13 cellular contexts compared by ENCODE assay signal in genomic region chr15:70792171-70792573, GRCh38. TPM values are rescaled to one million over a fixed set of nuclear protein-coding genes. Genes with fewer than 3 reads are reported as not detected.
DNase-seq lines count a peak whose midpoint lies in the region; ATAC-seq, FAIRE-seq and TF ChIP-seq lines count a peak whose summit lies in the region.
"Had no signal": no experiment of that assay in that cellular context is flagged by ENCODE, and none has a peak within 500 bp of the region (broad histone marks: within the 10 kb centered on the region; RNA-seq: fewer than 3 reads in every experiment).

No MANE protein-coding gene starts in this region.

- H3K27me3 Mint-ChIP-seq in glutamatergic neuron (ENCODE audit: unreplicated experiment), result no peaks in the 10 kb centered on the region

- dilution Hi-C loops in IMR-90 (cut with HindIII; ENCODE audit: low sequenced_read_pairs, unreplicated experiment), result no loop called here

- H3K23ac ChIP-seq in IMR-90 (ENCODE audit: low read depth, low read length), result peak overlapping the region; percentile 98

- no CpG with 5 or more reads among the region's 2 CpGs for WGBS in IMR-90 (ENCODE audit: extremely low coverage in 2 of 2, insufficient read length in 1 of 2), 2 experiments
- WGBS in pancreas, 2 donors, result 65 to 68% methylated on average over 2 of the region's 2 CpGs

- intact Hi-C loops in IMR-90 (cut with micrococcal nuclease), result no loop called here
- intact Hi-C loops in pancreas (cut with DNase I), result no loop called here

- peak overlapping the region; percentile 97 for H2BK5ac ChIP-seq in IMR-90 (ENCODE audit: low read depth, low read length, poor library complexity, severe bottlenecking)

- H2BK20ac ChIP-seq in IMR-90 (ENCODE audit: low read depth, low read length), result peak overlapping the region; percentile 100

- BruUV-seq in IMR-90 (replicated peaks; lab: Mats Ljungman, UMichigan), result no TSS peak

- peak overlapping the region; percentile 96 for H4K5ac ChIP-seq in IMR-90 (ENCODE audit: low read depth, low read length)

- H3K4me2 ChIP-seq in IMR-90 (ENCODE audit: low read depth, low read length), result peak overlapping the region; percentile 30; the same call in 1 of the 2 replicates

- no peak for TF ChIP-seq CTCF in IMR-90 (conservative IDR thresholded peaks at IDR 0.05; ENCODE audit: low read depth, low read length)
- TF ChIP-seq CTCF in foreskin keratinocyte (conservative IDR thresholded peaks at IDR 0.05), result no peak
- no peak for TF ChIP-seq CTCF in glutamatergic neuron (IDR thresholded peaks at IDR 0.05; ENCODE audit: partially characterized antibody, unreplicated experiment)
- TF ChIP-seq CTCF in pancreas (IDR thresholded peaks at IDR 0.05), result no peak

- H3K9me3 ChIP-seq in IMR-90 (ENCODE audit: control insufficient read depth, insufficient read depth, low read length) (no peaks in the 10 kb centered on the region), pancreas (no peaks in the 10 kb centered on the region)
- H3K9me3 ChIP-seq: lower lobe of right lung, MG63, transverse colon had no signal

- H3K4me3 ChIP-seq in IMR-90 (ENCODE audit: insufficient read depth, low read depth, low read length), result no peak overlapping the region
- H3K4me3 ChIP-seq in pancreas, result no peak overlapping the region
- H3K4me3 ChIP-seq: lower lobe of right lung, MG63, transverse colon had no signal

- H3K9me1 ChIP-seq in IMR-90 (ENCODE audit: insufficient read depth, low read length), result peaks cover 43% of the 10 kb centered on the region

- peak overlapping the region; percentile 86 for H2AK9ac ChIP-seq in IMR-90 (replicated peaks; ENCODE audit: low read depth, low read length, poor library complexity)

- H3K18ac ChIP-seq in IMR-90 (ENCODE audit: low read depth, low read length), result peak overlapping the region; percentile 94

- TF ChIP-seq RAD21 in IMR-90 (IDR thresholded peaks at IDR 0.05; ENCODE audit: low read length), result no peak

- H3K27ac ChIP-seq in IMR-90 (ENCODE audit: insufficient read depth, low read length), result peak overlapping the region; percentile 60
- H3K27ac ChIP-seq in foreskin keratinocyte, result no peak overlapping the region
- H3K27ac ChIP-seq in pancreas, result no peak overlapping the region
- H3K27ac ChIP-seq: lower lobe of right lung, transverse colon had no signal

- no peaks in the 10 kb centered on the region for H3K36me3 Mint-ChIP-seq in glutamatergic neuron (ENCODE audit: unreplicated experiment)
- H3K36me3 Mint-ChIP-seq: activated naive CD8-positive, alpha-beta T cell treated with anti-CD3 and anti-CD28 coated beads for 36 hours had no signal

- H3K27me3 ChIP-seq in IMR-90 (ENCODE audit: control insufficient read depth, insufficient read depth, low read length) (no peaks in the 10 kb centered on the region), foreskin keratinocyte (no peaks in the 10 kb centered on the region), pancreas (no peaks in the 10 kb centered on the region)
- H3K27me3 ChIP-seq: MG63 had no signal

- peak overlapping the region; percentile 92 to 95 for H4K8ac ChIP-seq in IMR-90 (ENCODE audit: low read depth in 2 of 2, low read length in 2 of 2)

- TF ChIP-seq POLR2A in IMR-90 (IDR thresholded peaks at IDR 0.05; ENCODE audit: low read depth, low read length), result no peak; the same call in 1 of the 2 replicates

- POLR2A ChIA-PET in IMR-90 (lab: Charles Lee; ENCODE audit: unreplicated experiment), result no interaction called here

- H3K4me1 Mint-ChIP-seq in glutamatergic neuron (ENCODE audit: low read depth, unreplicated experiment), result no peaks in the 10 kb centered on the region
- H3K4me1 Mint-ChIP-seq: activated naive CD8-positive, alpha-beta T cell treated with anti-CD3 and anti-CD28 coated beads for 36 hours had no signal

- H3K27ac Mint-ChIP-seq in glutamatergic neuron (ENCODE audit: unreplicated experiment), result no peak overlapping the region
- H3K27ac Mint-ChIP-seq: activated naive CD8-positive, alpha-beta T cell treated with anti-CD3 and anti-CD28 coated beads for 36 hours had no signal

- peak overlapping the region; percentile 99 for H2BK120ac ChIP-seq in IMR-90 (ENCODE audit: low read depth, low read length)

- no peaks in the 10 kb centered on the region for H3K9me3 Mint-ChIP-seq in glutamatergic neuron (ENCODE audit: unreplicated experiment)
- H3K9me3 Mint-ChIP-seq: activated naive CD8-positive, alpha-beta T cell treated with anti-CD3 and anti-CD28 coated beads for 36 hours had no signal

- H3K4me1 ChIP-seq in IMR-90 (ENCODE audit: control insufficient read depth, insufficient read depth, low read length), result peaks cover 46% of the 10 kb centered on the region
- peaks cover 29% of the 10 kb centered on the region for H3K4me1 ChIP-seq in foreskin keratinocyte
- H3K4me1 ChIP-seq in pancreas, result no peaks in the 10 kb centered on the region
- H3K4me1 ChIP-seq: lower lobe of right lung had no signal

- DNase-seq in ACHN, result peak; percentile 89
- peak; percentile 87 for DNase-seq in IMR-90
- DNase-seq in amniotic epithelial cell (ENCODE audit: low read depth), result peak; percentile 71
- DNase-seq in foreskin keratinocyte, result peak in 1 of 2 donors; percentile 57
- DNase-seq in glutamatergic neuron, result no peak
- no peak for DNase-seq in SKM-1 (lab: John Stamatoyannopoulos, UW; ENCODE audit: unreplicated experiment)
- DNase-seq in pancreas, result no peak
- DNase-seq: activated naive CD8-positive, alpha-beta T cell treated with anti-CD3 and anti-CD28 coated beads for 36 hours; lower lobe of right lung; MG63; occipital lobe; transverse colon had no signal

- ATAC-seq in IMR-90 (ENCODE audit: low read depth) (peak; percentile 22), foreskin keratinocyte (peak; percentile 36), pancreas (no peak), GM21737 (IDR thresholded peaks at IDR 0.05; ENCODE audit: unreplicated experiment) (no peak)
- ATAC-seq: lower lobe of right lung had no signal

- peak overlapping the region; percentile 54 for H2AFZ ChIP-seq in IMR-90 (replicated peaks; ENCODE audit: low read length, poor library complexity)

- H3K14ac ChIP-seq in IMR-90 (replicated peaks; ENCODE audit: low read depth, low read length), result peak overlapping the region; percentile 86

- H3K36me3 ChIP-seq in IMR-90 (ENCODE audit: control insufficient read depth, insufficient read depth, low read length) (no peaks in the 10 kb centered on the region), pancreas (no peaks in the 10 kb centered on the region)
- H3K36me3 ChIP-seq: lower lobe of right lung, MG63, transverse colon had no signal

- FAIRE-seq in pancreas (lab: Jason Lieb, UNC), result no peak

- CTCF ChIA-PET in IMR-90 (lab: Yijun Ruan, JAX), result interaction anchor here (0.6 kb wide), 1 partner anchor 42 kb away, joined by 3 read pairs; no protein-coding TSS in a partner anchor

- H3K4ac ChIP-seq in IMR-90 (ENCODE audit: low read depth, low read length), result peak overlapping the region; percentile 98

- H3K79me1 ChIP-seq in IMR-90 (ENCODE audit: low read depth in 1 of 2, low read length in 2 of 2), result peaks cover 19 to 61% of the 10 kb centered on the region in 2 experiments

- peak overlapping the region; percentile 96 for H4K91ac ChIP-seq in IMR-90 (ENCODE audit: insufficient read depth, low read depth, low read length)

- no peak overlapping the region for H3K4me3 Mint-ChIP-seq in glutamatergic neuron (ENCODE audit: unreplicated experiment)
- H3K4me3 Mint-ChIP-seq: activated naive CD8-positive, alpha-beta T cell treated with anti-CD3 and anti-CD28 coated beads for 36 hours had no signal

- H3K9ac ChIP-seq in IMR-90 (ENCODE audit: low read depth, low read length), result no peak overlapping the region

- peak overlapping the region; percentile 82 for H3K56ac ChIP-seq in IMR-90 (ENCODE audit: extremely low read depth, insufficient read depth, low read length)

- in situ Hi-C loops in ACHN (cut with HindIII; ENCODE audit: low pct_ligation_motif_present, low pct_unique_long_range_greater_than_20kb, low sequenced_read_pairs) (no loop called here), IMR-90 (cut with MboI; ENCODE audit: low sequenced_read_pairs) (no loop called here)

- H4K20me1 ChIP-seq in IMR-90 (ENCODE audit: insufficient read depth, low read length), result no peaks in the 10 kb centered on the region

- peak overlapping the region; percentile 95 for H2BK15ac ChIP-seq in IMR-90 (ENCODE audit: low read depth, low read length)

- peak overlapping the region; percentile 98 for H2AK5ac ChIP-seq in IMR-90 (ENCODE audit: low read depth, low read length)

TF ChIP-seq in IMR-90, 13 proteins besides CTCF, POLR2A, EP300 and RAD21:
- TF ChIP-seq FOS (IDR thresholded peaks at IDR 0.05; ENCODE audit: low read depth, low read length), result peak; percentile 37; the same call in 1 of the 2 replicates
- no peak for TF ChIP-seq RCOR1 (IDR thresholded peaks at IDR 0.05; ENCODE audit: insufficient replicate concordance, low read length)
- TF ChIP-seq NFE2L2 (IDR thresholded peaks at IDR 0.05; ENCODE audit: low read depth, low read length), result 0 out of 2 replicates have a peak, but pooled peaks have one; percentile 12
- peak; percentile 25; the same call in 1 of the 2 replicates for TF ChIP-seq BHLHE40 (IDR thresholded peaks at IDR 0.05; ENCODE audit: low read depth, low read length)

RNA-seq across cellular contexts. Expression of gene UACA, which starts 28.8 kb away (rescaled TPM):
- total RNA-seq in IMR-90 (2012; rRNA removed), result 505 and 507 TPM in 2 replicates
- 127 and 156 TPM in 2 replicates for polyA plus RNA-seq in IMR-90 (2012; rRNA removed)
- 34.2 and 47.8 TPM in 2 replicates for polyA plus RNA-seq in IMR-90 (2012; cell fraction: cytosol; rRNA removed)
- polyA plus RNA-seq in IMR-90 (2012; cell fraction: nucleus; rRNA removed; ENCODE audit: low replicate concordance), result 121 and 277 TPM in 2 replicates
- total RNA-seq in foreskin keratinocyte, result 45.8 and 46.1 TPM in 2 replicates
- 28.6 and 29.0 TPM in 2 replicates for polyA plus RNA-seq in foreskin keratinocyte
- 5.2 TPM for total RNA-seq in glutamatergic neuron (ENCODE audit: unreplicated experiment)
- 10 to 100 TPM; 15.4 to 29.5 (median 19.7) TPM for total RNA-seq in pancreas
- polyA plus RNA-seq in pancreas, result 10 to 100 TPM; 24.0 to 39.5 TPM

Comparison
In these comparisons a context has a peak if more than half of its experiments do, and no peak if none do; other contexts are left out.
1. DNase-seq: peak in ACHN (single experiment), IMR-90 (single experiment) and amniotic epithelial cell (single experiment); none in glutamatergic neuron (single experiment), SKM-1 (single experiment) and pancreas (0 of 6).
2. ATAC-seq: peak in IMR-90 (single experiment) and foreskin keratinocyte (single experiment); none in pancreas (0 of 4) and GM21737 (single experiment).
3. RNA of gene UACA, which starts 28.8 kb away (total RNA-seq): 505 to 507 TPM in IMR-90; 45.8 to 46.1 TPM in foreskin keratinocyte, 15.4 to 29.5 TPM in pancreas and 5.2 TPM in glutamatergic neuron (single experiment); every median in the first group is over 10 times any median in the second.